In genomic region chr19:49896863-49897621, GRCh38 we compare ENCODE assay signal across 8 cellular contexts. TPM values are rescaled to one million over a fixed set of nuclear protein-coding genes. Genes with fewer than 3 reads are reported as not detected.
DNase-seq lines count a peak whose midpoint lies in the region; ATAC-seq and TF ChIP-seq lines count a peak whose summit lies in the region.

A gene with protein sequence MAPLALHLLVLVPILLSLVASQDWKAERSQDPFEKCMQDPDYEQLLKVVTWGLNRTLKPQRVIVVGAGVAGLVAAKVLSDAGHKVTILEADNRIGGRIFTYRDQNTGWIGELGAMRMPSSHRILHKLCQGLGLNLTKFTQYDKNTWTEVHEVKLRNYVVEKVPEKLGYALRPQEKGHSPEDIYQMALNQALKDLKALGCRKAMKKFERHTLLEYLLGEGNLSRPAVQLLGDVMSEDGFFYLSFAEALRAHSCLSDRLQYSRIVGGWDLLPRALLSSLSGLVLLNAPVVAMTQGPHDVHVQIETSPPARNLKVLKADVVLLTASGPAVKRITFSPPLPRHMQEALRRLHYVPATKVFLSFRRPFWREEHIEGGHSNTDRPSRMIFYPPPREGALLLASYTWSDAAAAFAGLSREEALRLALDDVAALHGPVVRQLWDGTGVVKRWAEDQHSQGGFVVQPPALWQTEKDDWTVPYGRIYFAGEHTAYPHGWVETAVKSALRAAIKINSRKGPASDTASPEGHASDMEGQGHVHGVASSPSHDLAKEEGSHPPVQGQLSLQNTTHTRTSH (minus strand): TSS chr19:49896887. CDS start chr19:49896160, 727 bp downstream.

- H3K4me2 ChIP-seq in OCI-LY3 (ENCODE audit: low read length), result peak within 1 kb of the TSS; percentile 100

- no peaks in the 10 kb centered on the region for H3K27me3 Mint-ChIP-seq in activated T-helper 17 cell treated with anti-CD3 and anti-CD28 coated beads, Interleukin-2, amount 50 U/mL, for 72 hours

- peaks cover 44% of the 10 kb centered on the region for H3K79me2 ChIP-seq in OCI-LY3 (ENCODE audit: low read length)

- no peak within 1 kb of the TSS for H2AFZ ChIP-seq in OCI-LY3 (ENCODE audit: low read depth, low read length)

- H3K9ac ChIP-seq in OCI-LY3 (ENCODE audit: low read length), result peak within 1 kb of the TSS; percentile 99

- H3K27ac Mint-ChIP-seq in activated T-helper 17 cell treated with anti-CD3 and anti-CD28 coated beads, Interleukin-2, amount 50 U/mL, for 72 hours, result peak within 1 kb of the TSS; percentile 99

- ATAC-seq in GM21825 (IDR thresholded peaks at IDR 0.05; ENCODE audit: unreplicated experiment), result peak; percentile 43
- ATAC-seq in activated T-helper 17 cell treated with anti-CD3 and anti-CD28 coated beads, Interleukin-2, amount 50 U/mL, for 72 hours (replicated peaks), result peak; percentile 57

- H3K27me3 ChIP-seq in OCI-LY3 (ENCODE audit: low read depth, low read length), result no peaks in the 10 kb centered on the region

- H3K27ac ChIP-seq in OCI-LY3 (ENCODE audit: low read length), result peak within 1 kb of the TSS; percentile 87

- H3K4me1 ChIP-seq in OCI-LY3 (ENCODE audit: low read length), result peaks cover 80% of the 10 kb centered on the region

- H3K4me1 Mint-ChIP-seq in activated T-helper 17 cell treated with anti-CD3 and anti-CD28 coated beads, Interleukin-2, amount 50 U/mL, for 72 hours, result peaks cover 35% of the 10 kb centered on the region

- peaks cover 60% of the 10 kb centered on the region for H3K36me3 Mint-ChIP-seq in activated T-helper 17 cell treated with anti-CD3 and anti-CD28 coated beads, Interleukin-2, amount 50 U/mL, for 72 hours (ENCODE audit: low read depth)

- H3K9me3 ChIP-seq in OCI-LY3 (ENCODE audit: insufficient read depth, low read length), result no peaks in the 10 kb centered on the region

- TF ChIP-seq CTCF in OCI-LY3 (IDR thresholded peaks at IDR 0.05; ENCODE audit: low read depth, low read length), result no peak

- no peaks in the 10 kb centered on the region for H3K9me3 Mint-ChIP-seq in activated T-helper 17 cell treated with anti-CD3 and anti-CD28 coated beads, Interleukin-2, amount 50 U/mL, for 72 hours

- H3K4me3 Mint-ChIP-seq in activated T-helper 17 cell treated with anti-CD3 and anti-CD28 coated beads, Interleukin-2, amount 50 U/mL, for 72 hours, result peak within 1 kb of the TSS; percentile 93

- peak within 1 kb of the TSS; percentile 90 for H3K4me3 ChIP-seq in OCI-LY3 (ENCODE audit: low read length)

- peaks cover 13% of the 10 kb centered on the region for H4K20me1 ChIP-seq in OCI-LY3 (ENCODE audit: insufficient read depth, low read length)

- peaks cover 42% of the 10 kb centered on the region for H3K36me3 ChIP-seq in OCI-LY3 (replicated peaks; ENCODE audit: low read depth, low read length)

- peak; percentile 34 for DNase-seq in EL
- DNase-seq in left kidney (ENCODE audit: low read depth, low spot score), result peak; percentile 58
- peak; percentile 43 to 59 for DNase-seq in stimulated activated CD8-positive, alpha-beta memory T cell treated with anti-CD3 and anti-CD28 coated beads, Interleukin-2, amount 100 ng/mL, for 48 hours (ENCODE audit: low read depth in 2 of 2)
- DNase-seq in LoVo (ENCODE audit: low spot score), result no peak
- no peak for DNase-seq in AG08396 (ENCODE audit: low spot score)

RNA-seq across cellular contexts. Expression of the gene that starts here (rescaled TPM):
- total RNA-seq in activated T-helper 17 cell treated with anti-CD3 and anti-CD28 coated beads, Interleukin-2, amount 50 U/mL, for 72 hours, result 100 to 1,000 TPM in 1 of 2 donors, 10 to 100 TPM in 1; 42.0 to 177 TPM

Comparison
In these comparisons a context has a peak if more than half of its experiments do, and no peak if none do; other contexts are left out.
1. DNase-seq: peak in EL (single experiment), left kidney (single experiment) and stimulated activated CD8-positive, alpha-beta memory T cell treated with anti-CD3 and anti-CD28 coated beads, Interleukin-2, amount 100 ng/mL, for 48 hours (2 of 2); none in LoVo (single experiment) and AG08396 (single experiment).